24 cellular contexts compared by ENCODE assay signal in genomic region chr9:14480561-14480960, GRCh38.
"Had no signal": no experiment of that assay in that cellular context is flagged by ENCODE, and none has a peak within 500 bp of the region (broad histone marks: within the 10 kb centered on the region; RNA-seq: fewer than 3 reads in every experiment).

No MANE protein-coding gene starts in this region.

- H3K9me3 ChIP-seq: left lung, transverse colon had no signal

- H3K4me3 ChIP-seq: hepatocyte, left lung, lung, neural progenitor cell, transverse colon had no signal

- H3K36me3 ChIP-seq: left lung, neural progenitor cell, transverse colon had no signal

- H3K27me3 Mint-ChIP-seq: activated B cell treated with CpG ODN at 0.5 μM for 24 hours had no signal

- H3K9ac ChIP-seq: neural progenitor cell had no signal

- H3K4me1 Mint-ChIP-seq: activated B cell treated with CpG ODN at 0.5 μM for 24 hours; activated CD4-positive, alpha-beta T cell treated with anti-CD3 and anti-CD28 coated beads for 36 hours; activated naive CD8-positive, alpha-beta T cell treated with anti-CD3 and anti-CD28 coated beads for 36 hours; central memory CD8-positive, alpha-beta T cell; naive thymus-derived CD4-positive, alpha-beta T cell; stimulated activated naive B cell treated with anti-CD40 and anti-IgM and Interleukin-4, amounts not matched to agents 10 μg/mL and 1 μg/mL and 100 μg/mL, for 72 hours had no signal

- DNase-seq: activated B cell treated with CpG ODN at 0.5 μM for 24 hours; activated CD4-positive, alpha-beta T cell treated with anti-CD3 and anti-CD28 coated beads for 36 hours; activated CD4-positive, alpha-beta T cell treated with anti-CD3 and anti-CD28 coated beads, Interleukin-2, amount 50 U/mL, for 4 hours; activated CD8-positive, alpha-beta memory T cell treated with anti-CD3 and anti-CD28 coated beads for 24 hours; activated CD8-positive, alpha-beta memory T cell treated with anti-CD3 and anti-CD28 coated beads, Interleukin-2, amount 50 U/mL, for 48 hours; activated naive CD4-positive, alpha-beta T cell treated with Interleukin-2 at 50 U/mL for 16 hours; activated naive CD8-positive, alpha-beta T cell treated with anti-CD3 and anti-CD28 coated beads for 36 hours; activated T-cell treated with anti-CD3 and anti-CD28 coated beads, Interleukin-2, amount 50 U/mL, for 4 hours; effector memory CD4-positive, alpha-beta T cell; foreskin melanocyte; glutamatergic neuron; kidney glomerular epithelial cell; left lung; naive thymus-derived CD4-positive, alpha-beta T cell; posterior cingulate gyrus; stimulated activated CD4-positive, alpha-beta T cell treated with anti-CD3 and anti-CD28 coated beads, Interleukin-2, amount 100 ng/mL, for 48 hours; stimulated activated CD8-positive, alpha-beta memory T cell treated with anti-CD3 and anti-CD28 coated beads, Interleukin-4, amount 100 ng/mL, for 48 hours; stimulated activated naive B cell treated with anti-CD40 and anti-IgM and Interleukin-4, amounts not matched to agents 10 μg/mL and 1 μg/mL and 100 μg/mL, for 72 hours; transverse colon had no signal

- H3K36me3 Mint-ChIP-seq: activated naive CD8-positive, alpha-beta T cell treated with anti-CD3 and anti-CD28 coated beads for 36 hours; naive thymus-derived CD4-positive, alpha-beta T cell; neural progenitor cell; stimulated activated naive B cell treated with anti-CD40 and anti-IgM and Interleukin-4, amounts not matched to agents 10 μg/mL and 1 μg/mL and 100 μg/mL, for 72 hours had no signal

- H3K27ac ChIP-seq: hepatocyte, left lung, neural progenitor cell, transverse colon had no signal

- H3K4me3 Mint-ChIP-seq: activated B cell treated with CpG ODN at 0.5 μM for 24 hours; activated CD4-positive, alpha-beta T cell treated with anti-CD3 and anti-CD28 coated beads for 36 hours; activated naive CD8-positive, alpha-beta T cell treated with anti-CD3 and anti-CD28 coated beads for 36 hours; activated T-cell treated with anti-CD3 and anti-CD28 coated beads, Interleukin-2, amount 50 U/mL, for 4 hours; central memory CD8-positive, alpha-beta T cell; naive thymus-derived CD4-positive, alpha-beta T cell; neural progenitor cell; stimulated activated naive B cell treated with anti-CD40 and anti-IgM and Interleukin-4, amounts not matched to agents 10 μg/mL and 1 μg/mL and 100 μg/mL, for 72 hours had no signal

- H3K27ac Mint-ChIP-seq: activated B cell treated with CpG ODN at 0.5 μM for 24 hours; activated CD4-positive, alpha-beta T cell treated with anti-CD3 and anti-CD28 coated beads for 36 hours; activated naive CD8-positive, alpha-beta T cell treated with anti-CD3 and anti-CD28 coated beads for 36 hours; naive thymus-derived CD4-positive, alpha-beta T cell; neural progenitor cell; stimulated activated naive B cell treated with anti-CD40 and anti-IgM and Interleukin-4, amounts not matched to agents 10 μg/mL and 1 μg/mL and 100 μg/mL, for 72 hours had no signal

- ATAC-seq: activated CD4-positive, alpha-beta T cell treated with anti-CD3 and anti-CD28 coated beads for 36 hours; activated T-cell treated with anti-CD3 and anti-CD28 coated beads, Interleukin-2, amount 50 U/mL, for 4 hours; esophagus mucosa; left lung; naive thymus-derived CD4-positive, alpha-beta T cell; stimulated activated naive B cell treated with anti-CD40 and anti-IgM and Interleukin-4, amounts not matched to agents 10 μg/mL and 1 μg/mL and 100 μg/mL, for 72 hours had no signal

- H3K9me3 Mint-ChIP-seq: activated B cell treated with CpG ODN at 0.5 μM for 24 hours; activated T-cell treated with anti-CD3 and anti-CD28 coated beads, Interleukin-2, amount 50 U/mL, for 4 hours; neural progenitor cell; stimulated activated naive B cell treated with anti-CD40 and anti-IgM and Interleukin-4, amounts not matched to agents 10 μg/mL and 1 μg/mL and 100 μg/mL, for 72 hours had no signal
